23 cellular contexts compared by ENCODE assay signal in genomic region chr12:109121346-109121880, GRCh38.
"Had no signal": no experiment of that assay in that cellular context is flagged by ENCODE, and none has a peak within 500 bp of the region (broad histone marks: within the 10 kb centered on the region; RNA-seq: fewer than 3 reads in every experiment).

No MANE protein-coding gene starts in this region.

- H3K4me1 ChIP-seq: foreskin keratinocyte had no signal

- H2AFZ ChIP-seq: hepatocyte had no signal

- H3K27me3 ChIP-seq: foreskin keratinocyte, hepatocyte, neutrophil, stomach, suprapubic skin, thyroid gland had no signal

- H3K36me3 Mint-ChIP-seq: stimulated activated effector memory CD8-positive, alpha-beta T cell treated with anti-CD3 and anti-CD28 coated beads, Interleukin-12 subunit alpha, Interleukin-12 subunit beta, amount 100 ng/mL, for 72 hours; type B pancreatic cell had no signal

- H3K9me3 ChIP-seq: mucosa of descending colon, neutrophil, stomach, suprapubic skin, thyroid gland had no signal

- H3K4me3 ChIP-seq: coronary artery, hepatocyte, mucosa of descending colon, stomach, suprapubic skin, thyroid gland had no signal

- DNase-seq: central memory CD4-positive, alpha-beta T cell; effector CD4-positive, alpha-beta T cell; endodermal cell; erythroblast; foreskin keratinocyte; head of caudate nucleus; kidney; left cardiac atrium; mucosa of descending colon; naive thymus-derived CD8-positive, alpha-beta T cell; small intestine; stimulated activated CD4-positive, alpha-beta T cell treated with anti-CD3 and anti-CD28 coated beads, Interleukin-4, amount 100 ng/mL, for 1 hour; stimulated activated CD8-positive, alpha-beta memory T cell treated with anti-CD3 and anti-CD28 coated beads, Interleukin-4, amount 100 ng/mL, for 48 hours; stomach; thyroid gland had no signal

- H3K4me1 Mint-ChIP-seq: stimulated activated effector memory CD8-positive, alpha-beta T cell treated with anti-CD3 and anti-CD28 coated beads, Interleukin-12 subunit alpha, Interleukin-12 subunit beta, amount 100 ng/mL, for 72 hours had no signal

- H3K4me3 Mint-ChIP-seq: endodermal cell; naive thymus-derived CD8-positive, alpha-beta T cell; stimulated activated effector memory CD8-positive, alpha-beta T cell treated with anti-CD3 and anti-CD28 coated beads, Interleukin-12 subunit alpha, Interleukin-12 subunit beta, amount 100 ng/mL, for 72 hours; type B pancreatic cell had no signal

- H3K36me3 ChIP-seq: neutrophil, stomach, suprapubic skin, thyroid gland had no signal

- ATAC-seq: foreskin keratinocyte; left cardiac atrium; mucosa of descending colon; naive thymus-derived CD8-positive, alpha-beta T cell; stimulated activated effector memory CD8-positive, alpha-beta T cell treated with anti-CD3 and anti-CD28 coated beads, Interleukin-12 subunit alpha, Interleukin-12 subunit beta, amount 100 ng/mL, for 72 hours had no signal

- H3K4me2 ChIP-seq: hepatocyte had no signal

- H3K27ac ChIP-seq: coronary artery, foreskin keratinocyte, hepatocyte, neutrophil, suprapubic skin, thyroid gland had no signal

- H3K27ac Mint-ChIP-seq: endodermal cell; naive thymus-derived CD8-positive, alpha-beta T cell; stimulated activated effector memory CD8-positive, alpha-beta T cell treated with anti-CD3 and anti-CD28 coated beads, Interleukin-12 subunit alpha, Interleukin-12 subunit beta, amount 100 ng/mL, for 72 hours; type B pancreatic cell had no signal

- FAIRE-seq: endothelial cell of umbilical vein, kidney, small intestine, urothelium cell line had no signal

- H3K27me3 Mint-ChIP-seq: naive thymus-derived CD8-positive, alpha-beta T cell; type B pancreatic cell had no signal
